In the genomic region with DNA sequence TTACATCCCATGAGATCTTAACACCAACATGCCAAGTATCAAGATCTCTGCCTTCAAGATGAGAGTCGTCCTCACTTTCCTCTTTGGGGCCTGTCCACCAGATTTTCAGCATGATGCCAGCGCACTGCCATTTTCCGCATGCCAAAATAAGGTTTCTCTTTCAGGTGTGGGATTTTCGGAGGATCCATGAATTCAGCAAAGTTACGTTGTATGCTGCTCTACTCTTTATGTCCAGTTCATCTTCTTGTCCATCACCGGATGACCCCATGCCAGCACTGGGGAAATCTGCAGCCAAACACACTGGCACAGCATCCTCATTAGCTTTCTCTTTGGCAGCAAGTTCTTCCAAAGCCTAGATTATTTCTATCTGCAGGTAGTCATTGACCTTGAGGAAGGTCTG, we compare ENCODE assay signal across 1 cellular context.
TF ChIP-seq lines count a peak whose summit lies in the region.

No MANE protein-coding gene starts in this region.

TF ChIP-seq in GM12878, 131 proteins besides CTCF, POLR2A, EP300 and RAD21:
- TF ChIP-seq TCF3 (IDR thresholded peaks at IDR 0.05; ENCODE audit: borderline replicate concordance, insufficient read depth, low read depth, low read length) (no peak), PML (IDR thresholded peaks at IDR 0.05; ENCODE audit: low read length) (no peak), POLR2AphosphoS5 (IDR thresholded peaks at IDR 0.05; ENCODE audit: low read length) (0 out of 2 replicates have a peak, but pooled peaks have one; percentile 20), MLLT1 (IDR thresholded peaks at IDR 0.05) (no peak), ATF7 (IDR thresholded peaks at IDR 0.05; ENCODE audit: low read depth) (no peak)
- TF ChIP-seq, protein P1, sequence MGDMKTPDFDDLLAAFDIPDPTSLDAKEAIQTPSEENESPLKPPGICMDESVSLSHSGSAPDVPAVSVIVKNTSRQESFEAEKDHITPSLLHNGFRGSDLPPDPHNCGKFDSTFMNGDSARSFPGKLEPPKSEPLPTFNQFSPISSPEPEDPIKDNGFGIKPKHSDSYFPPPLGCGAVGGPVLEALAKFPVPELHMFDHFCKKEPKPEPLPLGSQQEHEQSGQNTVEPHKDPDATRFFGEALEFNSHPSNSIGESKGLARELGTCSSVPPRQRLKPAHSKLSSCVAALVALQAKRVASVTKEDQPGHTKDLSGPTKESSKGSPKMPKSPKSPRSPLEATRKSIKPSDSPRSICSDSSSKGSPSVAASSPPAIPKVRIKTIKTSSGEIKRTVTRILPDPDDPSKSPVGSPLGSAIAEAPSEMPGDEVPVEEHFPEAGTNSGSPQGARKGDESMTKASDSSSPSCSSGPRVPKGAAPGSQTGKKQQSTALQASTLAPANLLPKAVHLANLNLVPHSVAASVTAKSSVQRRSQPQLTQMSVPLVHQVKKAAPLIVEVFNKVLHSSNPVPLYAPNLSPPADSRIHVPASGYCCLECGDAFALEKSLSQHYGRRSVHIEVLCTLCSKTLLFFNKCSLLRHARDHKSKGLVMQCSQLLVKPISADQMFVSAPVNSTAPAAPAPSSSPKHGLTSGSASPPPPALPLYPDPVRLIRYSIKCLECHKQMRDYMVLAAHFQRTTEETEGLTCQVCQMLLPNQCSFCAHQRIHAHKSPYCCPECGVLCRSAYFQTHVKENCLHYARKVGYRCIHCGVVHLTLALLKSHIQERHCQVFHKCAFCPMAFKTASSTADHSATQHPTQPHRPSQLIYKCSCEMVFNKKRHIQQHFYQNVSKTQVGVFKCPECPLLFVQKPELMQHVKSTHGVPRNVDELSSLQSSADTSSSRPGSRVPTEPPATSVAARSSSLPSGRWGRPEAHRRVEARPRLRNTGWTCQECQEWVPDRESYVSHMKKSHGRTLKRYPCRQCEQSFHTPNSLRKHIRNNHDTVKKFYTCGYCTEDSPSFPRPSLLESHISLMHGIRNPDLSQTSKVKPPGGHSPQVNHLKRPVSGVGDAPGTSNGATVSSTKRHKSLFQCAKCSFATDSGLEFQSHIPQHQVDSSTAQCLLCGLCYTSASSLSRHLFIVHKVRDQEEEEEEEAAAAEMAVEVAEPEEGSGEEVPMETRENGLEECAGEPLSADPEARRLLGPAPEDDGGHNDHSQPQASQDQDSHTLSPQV (IDR thresholded peaks at IDR 0.05), result no peak
- TF ChIP-seq, protein P2, sequence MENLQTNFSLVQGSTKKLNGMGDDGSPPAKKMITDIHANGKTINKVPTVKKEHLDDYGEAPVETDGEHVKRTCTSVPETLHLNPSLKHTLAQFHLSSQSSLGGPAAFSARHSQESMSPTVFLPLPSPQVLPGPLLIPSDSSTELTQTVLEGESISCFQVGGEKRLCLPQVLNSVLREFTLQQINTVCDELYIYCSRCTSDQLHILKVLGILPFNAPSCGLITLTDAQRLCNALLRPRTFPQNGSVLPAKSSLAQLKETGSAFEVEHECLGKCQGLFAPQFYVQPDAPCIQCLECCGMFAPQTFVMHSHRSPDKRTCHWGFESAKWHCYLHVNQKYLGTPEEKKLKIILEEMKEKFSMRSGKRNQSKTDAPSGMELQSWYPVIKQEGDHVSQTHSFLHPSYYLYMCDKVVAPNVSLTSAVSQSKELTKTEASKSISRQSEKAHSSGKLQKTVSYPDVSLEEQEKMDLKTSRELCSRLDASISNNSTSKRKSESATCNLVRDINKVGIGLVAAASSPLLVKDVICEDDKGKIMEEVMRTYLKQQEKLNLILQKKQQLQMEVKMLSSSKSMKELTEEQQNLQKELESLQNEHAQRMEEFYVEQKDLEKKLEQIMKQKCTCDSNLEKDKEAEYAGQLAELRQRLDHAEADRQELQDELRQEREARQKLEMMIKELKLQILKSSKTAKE (IDR thresholded peaks at IDR 0.05; ENCODE audit: low read depth, poor library complexity, severe bottlenecking), result no peak
